Comparison of ENCODE assay signal across 10 cellular contexts in genomic region chr15:37109952-37110630, GRCh38. TPM values are rescaled to one million over a fixed set of nuclear protein-coding genes. Genes with fewer than 3 reads are reported as not detected.
DNase-seq lines count a peak whose midpoint lies in the region; ATAC-seq, FAIRE-seq and TF ChIP-seq lines count a peak whose summit lies in the region.
"Had no signal": no experiment of that assay in that cellular context is flagged by ENCODE, and none has a peak within 500 bp of the region (broad histone marks: within the 10 kb centered on the region; RNA-seq: fewer than 3 reads in every experiment).

No MANE protein-coding gene starts in this region.

- DNase-seq in DMS79 treated with DMSO at 0.1 percent for 48 hours (lab: John Stamatoyannopoulos, UW) (peak; percentile 12), DMS79 (lab: John Stamatoyannopoulos, UW) (no peak), HepG2 (ENCODE audit: low spot score) (no peak)

- intact Hi-C loops in HepG2 (cut with micrococcal nuclease; ENCODE audit: unreplicated experiment): loop anchor here (10.0 kb wide), 1 partner anchor 1585 kb away; no protein-coding TSS in a partner anchor

- H3K4me3 ChIP-seq in HepG2 (replicated peaks in 1 of 3; ENCODE audit: insufficient read depth in 1 of 3, low read depth in 2 of 3, low read length in 3 of 3) (peak overlapping the region; percentile 49 to 72 (median 51)), thymus (ENCODE audit: low read length) (no peak overlapping the region)

- H2AFZ ChIP-seq in HepG2 (ENCODE audit: low read length): no peak overlapping the region

- peak overlapping the region; percentile 88 for H3K4me2 ChIP-seq in HepG2 (ENCODE audit: low read depth, low read length)

- in situ Hi-C loops in HepG2 (cut with HindIII; ENCODE audit: extremely low pct_ligation_motif_present, low pct_unique_long_range_greater_than_20kb): loop anchor here (5.0 to 25.0 kb wide), 4 partner anchors 228 to 1823 kb away; partner anchors contain the start of gene DPH6

- H3K9me3 ChIP-seq in HepG2 (ENCODE audit: low read length) (no peaks in the 10 kb centered on the region), thymus (ENCODE audit: control insufficient read depth) (no peaks in the 10 kb centered on the region)

- ATAC-seq in HepG2: peak; percentile 88
- no peak for ATAC-seq in GM18505 (IDR thresholded peaks at IDR 0.05; ENCODE audit: unreplicated experiment)
- ATAC-seq in HG03159 (IDR thresholded peaks at IDR 0.05; ENCODE audit: unreplicated experiment): no peak
- no peak for ATAC-seq in activated CD4-positive, CD25-positive, alpha-beta regulatory T cell treated with anti-CD3 and anti-CD28 coated beads, Interleukin-2, amount 50 U/mL, for 24 hours
- ATAC-seq: HCT116 had no signal

- WGBS in HepG2 (ENCODE audit: low lambda C conversion rate): 11% methylated on average over 20 of the region's 27 CpGs
- 11% methylated on average over 27 of the region's 27 CpGs for WGBS in thymus

- no peak for FAIRE-seq in HepG2 (lab: Jason Lieb, UNC)

- H3K36me3 ChIP-seq in HepG2 (replicated peaks in 1 of 2; ENCODE audit: control insufficient read depth in 1 of 2, insufficient read depth in 2 of 2, low read length in 2 of 2) (no peaks in the 10 kb centered on the region), thymus (ENCODE audit: control insufficient read depth, insufficient read depth) (no peaks in the 10 kb centered on the region)

- H3K27me3 ChIP-seq in HepG2 (ENCODE audit: control insufficient read depth in 1 of 2, insufficient read depth in 2 of 2, low read length in 2 of 2) (peaks cover 0 to 33% of the 10 kb centered on the region in 2 experiments; a peak in 3 of 5 replicates), thymus (ENCODE audit: control insufficient read depth, insufficient read depth) (peaks cover 53% of the 10 kb centered on the region)

- no peak for TF ChIP-seq RAD21 in HepG2 (CRISPR knock-in tag; IDR thresholded peaks at IDR 0.05)

- TF ChIP-seq EP300 in HepG2 (IDR thresholded peaks at IDR 0.05; ENCODE audit: low read depth in 2 of 2, low read length in 2 of 2) (no peak), HepG2 (CRISPR knock-in tag; IDR thresholded peaks at IDR 0.05; ENCODE audit: borderline replicate concordance) (no peak)

- peaks cover 33% of the 10 kb centered on the region for H3K4me1 ChIP-seq in HepG2 (ENCODE audit: insufficient read depth, low read length)
- H3K4me1 ChIP-seq in thymus (ENCODE audit: control insufficient read depth, insufficient read depth, low read length): no peaks in the 10 kb centered on the region

- no peaks in the 10 kb centered on the region for H3K79me2 ChIP-seq in HepG2 (ENCODE audit: insufficient read depth, low read length)

- H3K27ac ChIP-seq in cingulate gyrus (ENCODE audit: low read depth, low read length) (peak overlapping the region; percentile 73), HepG2 (ENCODE audit: extremely low read length, insufficient read depth, low read length) (no peak overlapping the region), thymus (ENCODE audit: low read depth) (peak overlapping the region; percentile 75)
- H3K27ac ChIP-seq: 22Rv1 had no signal

- no peak for TF ChIP-seq CTCF in HepG2 (CRISPR knock-in tag; IDR thresholded peaks at IDR 0.05)

- H4K20me1 ChIP-seq in HepG2 (ENCODE audit: insufficient read depth, low read length): no peaks in the 10 kb centered on the region

- no TSS peak for BruUV-seq in HepG2 (replicated peaks; lab: Mats Ljungman, UMichigan)

- no peak for TF ChIP-seq POLR2A in HepG2 (IDR thresholded peaks at IDR 0.05; ENCODE audit: insufficient read depth in 1 of 2, low read depth in 2 of 2, low read length in 2 of 2)
- TF ChIP-seq POLR2A in GM18505 (IDR thresholded peaks at IDR 0.05; ENCODE audit: borderline replicate concordance, extremely low read depth, insufficient read depth, insufficient read length): no peak

- H3K9ac ChIP-seq in HepG2 (ENCODE audit: insufficient read depth, low read depth, low read length): no peak overlapping the region

- CTCF ChIA-PET in HepG2 (lab: Yijun Ruan, JAX; ENCODE audit: low intra/inter-chr PET ratio, low total read pairs): no interaction called here

- POLR2A ChIA-PET in HepG2 (lab: Yijun Ruan, JAX): no interaction called here

TF ChIP-seq in HepG2, 621 proteins besides CTCF, POLR2A, EP300 and RAD21 (continues in another document):
- TF ChIP-seq, protein P1, sequence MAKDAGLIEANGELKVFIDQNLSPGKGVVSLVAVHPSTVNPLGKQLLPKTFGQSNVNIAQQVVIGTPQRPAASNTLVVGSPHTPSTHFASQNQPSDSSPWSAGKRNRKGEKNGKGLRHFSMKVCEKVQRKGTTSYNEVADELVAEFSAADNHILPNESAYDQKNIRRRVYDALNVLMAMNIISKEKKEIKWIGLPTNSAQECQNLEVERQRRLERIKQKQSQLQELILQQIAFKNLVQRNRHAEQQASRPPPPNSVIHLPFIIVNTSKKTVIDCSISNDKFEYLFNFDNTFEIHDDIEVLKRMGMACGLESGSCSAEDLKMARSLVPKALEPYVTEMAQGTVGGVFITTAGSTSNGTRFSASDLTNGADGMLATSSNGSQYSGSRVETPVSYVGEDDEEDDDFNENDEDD (CRISPR knock-in tag; IDR thresholded peaks at IDR 0.05; ENCODE audit: borderline replicate concordance): 0 out of 2 replicates have a peak, but pooled peaks have one; percentile 31
- TF ChIP-seq ZNF543 (CRISPR knock-in tag; IDR thresholded peaks at IDR 0.05): no peak
- TF ChIP-seq ZNF703 (CRISPR knock-in tag; IDR thresholded peaks at IDR 0.05; ENCODE audit: borderline replicate concordance): no peak
- no peak for TF ChIP-seq MAFG (CRISPR knock-in tag; IDR thresholded peaks at IDR 0.05)
- TF ChIP-seq ZNF687 (CRISPR knock-in tag; IDR thresholded peaks at IDR 0.05): peak; percentile 52

RNA-seq across cellular contexts. Expression of gene MEIS2, which starts 9.7 kb away (rescaled TPM):
- total RNA-seq in HepG2 (2016; rRNA removed; fragmentation: Illumina TruSeq; extraction: Trizol): 12.4 and 12.6 TPM in 2 replicates
- total RNA-seq in HepG2 (2016; cell fraction: cytosol; rRNA removed; fragmentation: Illumina TruSeq; extraction: Trizol; ENCODE audit: low read depth): 3.1 and 3.3 TPM in 2 replicates
- total RNA-seq in HepG2 (2016; cell fraction: insoluble cytoplasmic fraction; rRNA removed; fragmentation: Illumina TruSeq; extraction: Trizol): 10.3 and 12.7 TPM in 2 replicates
- total RNA-seq in HepG2 (2016; cell fraction: membrane; rRNA removed; fragmentation: Illumina TruSeq; extraction: Trizol): 7.1 TPM in 2 replicates
- total RNA-seq in HepG2 (2016; cell fraction: nucleus; rRNA removed; fragmentation: Illumina TruSeq; extraction: Trizol): 24.2 and 26.1 TPM in 2 replicates
- polyA plus RNA-seq in HepG2 (2011; rRNA removed) (9.4 and 10.7 TPM in 2 replicates), thymus (32.7 TPM)
- polyA plus RNA-seq in HepG2 (2011; cell fraction: cytosol; rRNA removed): 6.7 and 8.0 TPM in 2 replicates
- polyA plus RNA-seq in HepG2 (2011; cell fraction: nucleus; rRNA removed): 16.3 and 19.6 TPM in 2 replicates
- 8.0 and 8.7 TPM in 2 replicates for polyA plus RNA-seq in HepG2 (2012)
- 0.67 and 1.0 TPM in 2 replicates for polyA plus RNA-seq in HepG2 (2016; cell fraction: cytosol; fragmentation: Illumina TruSeq; extraction: Trizol; ENCODE audit: low read depth)
- 11.3 and 12.6 TPM in 2 replicates for polyA plus RNA-seq in HepG2 (2016; cell fraction: insoluble cytoplasmic fraction; fragmentation: Illumina TruSeq; extraction: Trizol; ENCODE audit: low read depth)
- polyA plus RNA-seq in HepG2 (2016; cell fraction: membrane; fragmentation: Illumina TruSeq; extraction: Trizol; ENCODE audit: low read depth): 3.0 and 4.3 TPM in 2 replicates
- polyA plus RNA-seq in HepG2 (2016; cell fraction: nucleus; fragmentation: Illumina TruSeq; extraction: Trizol; ENCODE audit: insufficient read depth, low read depth): 12.4 and 16.9 TPM in 2 replicates
- polyA minus RNA-seq in HepG2 (2011; rRNA and poly(A)+ RNA removed; ENCODE audit: low replicate concordance): 14.2 and 16.5 TPM in 2 replicates
- 3.7 and 6.8 TPM in 2 replicates for polyA minus RNA-seq in HepG2 (2011; cell fraction: cytosol; rRNA and poly(A)+ RNA removed)
- polyA minus RNA-seq in HepG2 (2011; cell fraction: nucleus; rRNA and poly(A)+ RNA removed): 67.3 and 70.4 TPM in 2 replicates
